Comparison of ENCODE assay signal across 15 cellular contexts in the genomic region with DNA sequence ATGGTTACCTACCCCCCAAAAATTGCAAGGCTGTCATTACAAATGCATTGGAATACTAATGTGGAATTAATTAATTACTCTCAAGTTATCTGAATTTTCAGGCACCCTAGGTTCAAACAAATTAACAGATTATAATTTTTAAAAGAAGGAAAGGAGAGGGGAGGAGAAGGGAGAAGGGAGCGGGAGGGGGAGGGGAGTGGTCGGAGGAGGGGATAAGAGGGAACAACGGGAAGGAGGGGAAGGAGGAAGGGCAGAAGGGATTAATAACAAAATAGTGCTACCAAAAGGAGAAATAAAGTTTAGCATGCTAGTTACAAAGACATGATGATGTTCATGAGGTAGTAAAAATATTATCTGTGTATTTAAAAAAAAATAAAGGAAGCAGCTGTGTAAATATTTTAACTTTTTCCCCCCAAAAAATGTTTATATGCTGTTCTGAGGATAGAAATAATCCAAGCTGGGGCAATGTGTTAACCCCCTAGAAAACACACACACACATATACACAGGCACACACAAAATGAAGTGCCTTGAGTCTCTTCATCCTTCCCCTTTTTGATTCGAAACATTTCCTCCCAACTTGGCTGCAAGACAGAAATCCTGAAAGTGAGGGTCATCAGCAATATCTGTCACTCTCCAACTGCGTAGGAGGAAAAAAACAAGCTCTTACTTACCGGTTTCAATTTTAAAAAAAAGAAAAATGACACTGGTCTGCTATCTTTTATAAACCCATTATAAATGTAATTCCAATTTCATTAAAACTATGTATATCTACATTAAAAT. TPM values are rescaled to one million over a fixed set of nuclear protein-coding genes. Genes with fewer than 3 reads are reported as not detected.
A peak's percentile ranks its signal among the peaks of the same experiment; 100 is the strongest.
DNase-seq lines count a peak whose midpoint lies in the region; ATAC-seq, FAIRE-seq and TF ChIP-seq lines count a peak whose summit lies in the region.
"Had no signal": no experiment of that assay in that cellular context is flagged by ENCODE, and none has a peak within 500 bp of the region (broad histone marks: within the 10 kb centered on the region; RNA-seq: fewer than 3 reads in every experiment).

No MANE protein-coding gene starts in this region.

- no peak overlapping the region for H2BK120ac ChIP-seq in H1 (replicated peaks; ENCODE audit: low read depth, low read length)

- no peak for TF ChIP-seq RAD21 in H1 (IDR thresholded peaks at IDR 0.05 in 1 of 2, conservative IDR thresholded peaks at IDR 0.05 in 1 of 2; ENCODE audit: low read depth in 2 of 2, low read length in 2 of 2)

- no peaks in the 10 kb centered on the region for H4K20me1 ChIP-seq in H1 (replicated peaks in 1 of 2; ENCODE audit: control insufficient read depth in 1 of 2, insufficient read depth in 2 of 2, low read length in 2 of 2)

- peaks cover 0 to 49% of the 10 kb centered on the region in 2 experiments; a peak in 2 of 4 replicates for H3K79me2 ChIP-seq in H1 (ENCODE audit: control insufficient read depth in 1 of 2, insufficient read depth in 2 of 2, low read length in 2 of 2)

- H3K9ac ChIP-seq in H1 (replicated peaks in 1 of 4; ENCODE audit: extremely low read depth in 1 of 4, low read depth in 3 of 4, low read length in 3 of 4): no peak overlapping the region

- DNase-seq in GF-D8 (lab: John Stamatoyannopoulos, UW) (peak; percentile 37), NCI-H82 (lab: John Stamatoyannopoulos, UW) (peak; percentile 62), H1 (ENCODE audit: low read depth in 1 of 2, low spot score in 2 of 2) (no peak), DMS79 treated with DMSO at 0.1 percent for 48 hours (lab: John Stamatoyannopoulos, UW) (no peak), mesothelial cell of epicardium (ENCODE audit: low spot score in 2 of 2, unreplicated experiment in 2 of 2) (no peak)
- DNase-seq: activated CD4-positive, alpha-beta T cell treated with anti-CD3 and anti-CD28 coated beads, Interleukin-2, amount 10 ng/mL, durations not matched to agents 7 days and 5 days; COR-L47; NCI-H446; SHP77 had no signal

- H3K27me3 ChIP-seq in H1 (replicated peaks in 1 of 4; ENCODE audit: control insufficient read depth in 3 of 4, extremely low read depth in 1 of 4, insufficient read depth in 3 of 4, low read length in 3 of 4): no peaks in the 10 kb centered on the region
- H3K27me3 ChIP-seq: heart left ventricle had no signal

- H3K18ac ChIP-seq in H1 (ENCODE audit: extremely low read depth, low read length): no peak overlapping the region

- ATAC-seq in HG03135 (IDR thresholded peaks at IDR 0.05; ENCODE audit: unreplicated experiment): no peak
- no peak for ATAC-seq in GM19328 (IDR thresholded peaks at IDR 0.05; ENCODE audit: unreplicated experiment)

- H2AK5ac ChIP-seq in H1 (ENCODE audit: low read depth, low read length): no peak overlapping the region

- no peak overlapping the region for H4K91ac ChIP-seq in H1 (replicated peaks; ENCODE audit: insufficient read length, low read length)

- no peak for FAIRE-seq in H1 (lab: Jason Lieb, UNC)

- no peak overlapping the region for H4K8ac ChIP-seq in H1 (ENCODE audit: extremely low read depth, insufficient read depth, low read length)

- no peak overlapping the region for H2AFZ ChIP-seq in H1 (ENCODE audit: low read length)

- TF ChIP-seq CTCF in H1 (IDR thresholded peaks at IDR 0.05; ENCODE audit: control extremely low read depth in 1 of 3, insufficient read depth in 1 of 3, low read depth in 1 of 3, low read length in 3 of 3): no peak
- TF ChIP-seq CTCF in nephron (IDR thresholded peaks at IDR 0.05; ENCODE audit: unreplicated experiment in 3 of 3): no peak
- TF ChIP-seq CTCF in mesothelial cell of epicardium (IDR thresholded peaks at IDR 0.05; ENCODE audit: unreplicated experiment): no peak

- peaks cover 37% of the 10 kb centered on the region for H3K4me1 Mint-ChIP-seq in nephron
- H3K4me1 Mint-ChIP-seq in mesothelial cell of epicardium: peaks cover 17% of the 10 kb centered on the region

- no peak overlapping the region for H3K56ac ChIP-seq in H1 (replicated peaks; ENCODE audit: insufficient read length, low read depth, low read length)

- no peak overlapping the region for H2BK12ac ChIP-seq in H1 (ENCODE audit: low read depth, low read length)

- H3K4ac ChIP-seq in H1 (replicated peaks; ENCODE audit: insufficient read length, low read depth, low read length): no peak overlapping the region

- no peaks in the 10 kb centered on the region for H3K36me3 ChIP-seq in H1 (ENCODE audit: control insufficient read depth in 2 of 4, insufficient read depth in 4 of 4, low read length in 3 of 4)
- H3K36me3 ChIP-seq: heart left ventricle had no signal

- no peak overlapping the region; the same call in 1 of the 2 replicates for H3K27ac ChIP-seq in H1 (ENCODE audit: low read depth, low read length)

- no peaks in the 10 kb centered on the region for H3K9me3 Mint-ChIP-seq in nephron
- no peaks in the 10 kb centered on the region for H3K9me3 Mint-ChIP-seq in mesothelial cell of epicardium
- H3K9me3 Mint-ChIP-seq: activated naive CD4-positive, alpha-beta T cell treated with anti-CD3 and anti-CD28 coated beads, Interleukin-2, amount 50 U/mL, for 24 hours had no signal

- no peak overlapping the region for H3K23ac ChIP-seq in H1 (ENCODE audit: insufficient read length)

- no peaks in the 10 kb centered on the region; the same call in 1 of the 2 replicates for H3K23me2 ChIP-seq in H1 (ENCODE audit: low read depth, low read length)

- peak overlapping the region in 1 of 4 experiments; percentile 26; a peak in 1 of 8 replicates for H3K4me3 ChIP-seq in H1 (ENCODE audit: extremely low read depth in 1 of 4, insufficient read depth in 2 of 4, low read depth in 3 of 4, low read length in 4 of 4)
- H3K4me3 ChIP-seq: coronary artery had no signal

- no peak overlapping the region for H2BK5ac ChIP-seq in H1 (ENCODE audit: low read depth, low read length)

- CTCF ChIA-PET in H1 (lab: Charles Lee; ENCODE audit: partially characterized antibody): interaction anchor here (1.0 kb wide), 2 partner anchors 10 to 119 kb away, joined by 3 to 4 read pairs; no protein-coding TSS in a partner anchor

- peak overlapping the region in 1 of 3 experiments; percentile 5 for H3K4me3 Mint-ChIP-seq in nephron
- H3K4me3 Mint-ChIP-seq in mesothelial cell of epicardium: no peak overlapping the region
- H3K4me3 Mint-ChIP-seq: activated CD4-positive, alpha-beta T cell treated with anti-CD3 and anti-CD28 coated beads, Interleukin-2, amount 10 ng/mL, durations not matched to agents 7 days and 5 days; activated naive CD4-positive, alpha-beta T cell treated with anti-CD3 and anti-CD28 coated beads, Interleukin-2, amount 50 U/mL, for 24 hours had no signal

- H3K27ac Mint-ChIP-seq in nephron (peak overlapping the region in 2 of 3 experiments; percentile 15 to 68), mesothelial cell of epicardium (no peak overlapping the region)
- H3K27ac Mint-ChIP-seq: activated CD4-positive, alpha-beta T cell treated with anti-CD3 and anti-CD28 coated beads, Interleukin-2, amount 10 ng/mL, durations not matched to agents 7 days and 5 days; activated naive CD4-positive, alpha-beta T cell treated with anti-CD3 and anti-CD28 coated beads, Interleukin-2, amount 50 U/mL, for 24 hours had no signal

- no peaks in the 10 kb centered on the region for H3K9me3 ChIP-seq in H1 (ENCODE audit: insufficient read depth in 2 of 2, low read depth in 1 of 2, low read length in 1 of 2)
- H3K9me3 ChIP-seq: heart left ventricle had no signal

- no peak overlapping the region for H4K5ac ChIP-seq in H1 (ENCODE audit: insufficient read length, low read depth, low read length)

- peak overlapping the region; percentile 51 to 56; a peak in 3 of 4 replicates for H3K4me2 ChIP-seq in H1 (ENCODE audit: insufficient read depth in 1 of 2, low read depth in 2 of 2, low read length in 2 of 2)

- WGBS in H1 (ENCODE audit: extremely low coverage in 1 of 2, insufficient coverage in 1 of 2, insufficient read length in 1 of 2, insufficient replicate concordance in 2 of 2, low coverage in 1 of 2, low lambda C conversion rate in 2 of 2, missing lambda C conversion rate in 1 of 2), 2 experiments: 44 to 100% methylated on average over 1 to 6 of the region's 6 CpGs

- TF ChIP-seq POLR2A in H1 (IDR thresholded peaks at IDR 0.05; ENCODE audit: control extremely low read depth in 1 of 2, low read depth in 2 of 2, low read length in 2 of 2): no peak

- no peaks in the 10 kb centered on the region; the same call in 1 of the 2 replicates for H3K79me1 ChIP-seq in H1 (ENCODE audit: low read depth, low read length)

- no peak overlapping the region for H2BK15ac ChIP-seq in H1 (ENCODE audit: low read length)

- POLR2A ChIA-PET in H1 (lab: Charles Lee; ENCODE audit: partially characterized antibody): interaction anchor here (0.6 kb wide), 1 partner anchor 899 kb away, joined by 3 read pairs; no protein-coding TSS in a partner anchor

- peaks cover 0 to 17% (median 12%) of the 10 kb centered on the region in 4 experiments; a peak in 5 of 7 replicates for H3K4me1 ChIP-seq in H1 (replicated peaks in 1 of 4; ENCODE audit: control insufficient read depth in 3 of 4, insufficient read depth in 4 of 4, low read length in 3 of 4)

- no peak overlapping the region for H3K14ac ChIP-seq in H1 (ENCODE audit: insufficient read length)

- no peak for TF ChIP-seq EP300 in H1 (IDR thresholded peaks at IDR 0.05; ENCODE audit: borderline replicate concordance in 1 of 2, low read depth in 2 of 2, low read length in 2 of 2)

- H3K36me3 Mint-ChIP-seq in nephron (ENCODE audit: low read depth) (no peaks in the 10 kb centered on the region), mesothelial cell of epicardium (no peaks in the 10 kb centered on the region)
- H3K36me3 Mint-ChIP-seq: activated naive CD4-positive, alpha-beta T cell treated with anti-CD3 and anti-CD28 coated beads, Interleukin-2, amount 50 U/mL, for 24 hours had no signal

- H3K27me3 Mint-ChIP-seq in nephron (ENCODE audit: low read depth) (no peaks in the 10 kb centered on the region), mesothelial cell of epicardium (ENCODE audit: low read depth) (no peaks in the 10 kb centered on the region)
- H3K27me3 Mint-ChIP-seq: activated CD4-positive, alpha-beta T cell treated with anti-CD3 and anti-CD28 coated beads, Interleukin-2, amount 10 ng/mL, durations not matched to agents 7 days and 5 days; activated naive CD4-positive, alpha-beta T cell treated with anti-CD3 and anti-CD28 coated beads, Interleukin-2, amount 50 U/mL, for 24 hours had no signal

- H2BK20ac ChIP-seq in H1 (ENCODE audit: low read length): no peak overlapping the region

TF ChIP-seq in H1, 55 proteins besides CTCF, POLR2A, EP300 and RAD21 (continues in another document):
- TF ChIP-seq JUND (IDR thresholded peaks at IDR 0.05; ENCODE audit: low read length): no peak

RNA-seq across cellular contexts. Expression of a gene that starts 58.8 kb away (rescaled TPM):
- 35.0 and 38.0 TPM in 2 replicates for total RNA-seq in H1 (2021; fragmentation: NEBNext Ultra II Directional; extraction: Animal tissue kit (Norgen Biotek cat#: 25700))
- polyA plus RNA-seq in H1 (2011; rRNA removed): 4.5 and 7.9 TPM in 2 replicates
- 7.1 TPM for polyA plus RNA-seq in H1 (2011; cell fraction: cytosol; rRNA removed)
- polyA plus RNA-seq in H1 (2011; cell fraction: nucleus; rRNA removed): 5.1 TPM
- 16.7 to 34.7 TPM (median 18.4 TPM) in 4 replicates for polyA plus RNA-seq in H1 (2012, experiment 1 of 2)
- polyA plus RNA-seq in H1 (2012, experiment 2 of 2): 2.2 TPM
- polyA plus RNA-seq in H1 (2013, experiment 1 of 2): 41.8 TPM
- polyA plus RNA-seq in H1 (2013, experiment 2 of 2): 38.8 TPM
- polyA minus RNA-seq in H1 (2011; rRNA and poly(A)+ RNA removed): 26.1 and 33.7 TPM in 2 replicates
- 17.2 TPM for polyA minus RNA-seq in H1 (2011; cell fraction: cytosol; rRNA and poly(A)+ RNA removed)
- polyA minus RNA-seq in H1 (2011; cell fraction: nucleus; rRNA and poly(A)+ RNA removed): 35.4 TPM
- total RNA-seq in mesothelial cell of epicardium: 23.5 to 25.8 TPM (median 24.1 TPM) in 3 replicates

Comparison
In these comparisons a context has a peak if more than half of its experiments do, and no peak if none do; other contexts are left out.
1. DNase-seq: peak in GF-D8 (single experiment) and NCI-H82 (single experiment); none in H1 (0 of 2), DMS79 treated with DMSO at 0.1 percent for 48 hours (single experiment) and mesothelial cell of epicardium (0 of 2).